Comparison of ENCODE assay signal across 21 cellular contexts in genomic region chr3:6504385-6504784, GRCh38.
"Had no signal": no experiment of that assay in that cellular context is flagged by ENCODE, and none has a peak within 500 bp of the region (broad histone marks: within the 10 kb centered on the region; RNA-seq: fewer than 3 reads in every experiment).

No MANE protein-coding gene starts in this region.

- H3K36me3 ChIP-seq: esophagus muscularis mucosa, gastroesophageal sphincter, heart left ventricle, left lung, lower lobe of right lung had no signal

- ATAC-seq: foreskin keratinocyte, gastroesophageal sphincter, heart left ventricle, left colon, left lung, left ventricle myocardium superior, lower lobe of right lung, mucosa of descending colon had no signal

- DNase-seq: dermis blood vessel endothelial cell; dorsolateral prefrontal cortex; effector CD4-positive, alpha-beta T cell; effector memory CD4-positive, alpha-beta T cell; foreskin keratinocyte; heart left ventricle; hypothalamus; immature natural killer cell; islet precursor cell; kidney; kidney glomerular epithelial cell; left colon; left lung; left ventricle myocardium superior; lower lobe of right lung; mesenchymal stem cell; mucosa of descending colon had no signal

- H3K4me3 ChIP-seq: coronary artery, dorsolateral prefrontal cortex, esophagus muscularis mucosa, gastroesophageal sphincter, heart left ventricle, hepatocyte, left lung, lower lobe of right lung, mucosa of descending colon had no signal

- H3K4me1 ChIP-seq: esophagus muscularis mucosa, foreskin keratinocyte, gastroesophageal sphincter, heart left ventricle, left lung, lower lobe of right lung had no signal

- H3K9me3 ChIP-seq: esophagus muscularis mucosa, gastroesophageal sphincter, lower lobe of right lung, mucosa of descending colon had no signal

- H3K27me3 ChIP-seq: esophagus muscularis mucosa, foreskin keratinocyte, gastroesophageal sphincter, heart left ventricle, hepatocyte, left lung had no signal

- H3K27ac ChIP-seq: coronary artery, dorsolateral prefrontal cortex, esophagus muscularis mucosa, foreskin keratinocyte, gastroesophageal sphincter, heart left ventricle, hepatocyte, left lung, lower lobe of right lung had no signal
